In the genomic region with DNA sequence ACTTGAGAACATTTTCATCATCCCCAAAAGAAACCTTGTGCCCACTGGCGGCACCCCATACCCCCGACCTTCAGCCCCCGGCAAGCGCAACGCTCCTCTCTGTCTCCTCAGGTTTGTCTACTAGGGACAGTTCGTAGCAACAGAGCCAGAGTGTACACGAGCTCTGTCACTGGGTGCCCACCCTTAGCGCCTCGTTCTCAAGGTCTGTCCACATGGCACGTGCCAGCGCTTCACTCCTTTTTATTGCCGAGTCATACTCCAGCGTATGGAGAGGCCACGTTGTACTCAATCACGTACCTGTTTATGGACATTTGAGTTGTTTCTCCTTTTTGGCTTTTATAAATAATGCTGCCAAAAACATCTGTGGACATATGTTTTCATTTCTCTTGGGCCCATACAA, we compare ENCODE assay signal across 16 cellular contexts.
"Had no signal": no experiment of that assay in that cellular context is flagged by ENCODE, and none has a peak within 500 bp of the region (broad histone marks: within the 10 kb centered on the region; RNA-seq: fewer than 3 reads in every experiment).

No MANE protein-coding gene starts in this region.

- H3K9me3 ChIP-seq: esophagus muscularis mucosa, SJSA1, suprapubic skin, upper lobe of left lung had no signal

- ATAC-seq: activated CD8-positive, alpha-beta memory T cell treated with anti-CD3 and anti-CD28 coated beads, Interleukin-2, amount 10 ng/mL, durations not matched to agents 7 days and 5 days; activated T-cell treated with anti-CD3 and anti-CD28 coated beads, Interleukin-2, amount 50 U/mL, for 4 hours; stimulated activated memory B cell treated with anti-CD40 and anti-IgM and Interleukin-4, amounts not matched to agents 10 μg/mL and 1 μg/mL and 100 μg/mL, for 72 hours had no signal

- H3K4me1 Mint-ChIP-seq: stimulated activated memory B cell treated with anti-CD40 and anti-IgM and Interleukin-4, amounts not matched to agents 10 μg/mL and 1 μg/mL and 100 μg/mL, for 72 hours had no signal

- H3K27me3 ChIP-seq: cardiac muscle cell, SJSA1, upper lobe of left lung had no signal

- H3K4me3 Mint-ChIP-seq: activated CD8-positive, alpha-beta memory T cell treated with anti-CD3 and anti-CD28 coated beads, Interleukin-2, amount 10 ng/mL, durations not matched to agents 7 days and 5 days; activated T-cell treated with anti-CD3 and anti-CD28 coated beads, Interleukin-2, amount 50 U/mL, for 4 hours; mesothelial cell of epicardium; stimulated activated memory B cell treated with anti-CD40 and anti-IgM and Interleukin-4, amounts not matched to agents 10 μg/mL and 1 μg/mL and 100 μg/mL, for 72 hours; T-helper 2 cell treated with Interferon-gamma antibody and Interleukin-4, amounts not matched to agents 5 μg/mL and 100 μg/mL, for 36 hours had no signal

- H3K4me3 ChIP-seq: cardiac muscle cell, esophagus muscularis mucosa, SJSA1, suprapubic skin, upper lobe of left lung had no signal

- H3K36me3 ChIP-seq: cardiac muscle cell, esophagus muscularis mucosa, SJSA1, suprapubic skin, upper lobe of left lung had no signal

- DNase-seq: activated CD4-positive, alpha-beta T cell treated with anti-CD3 and anti-CD28 coated beads, Interleukin-2, amount 50 U/mL, for 4 hours; activated CD8-positive, alpha-beta memory T cell treated with anti-CD3 and anti-CD28 coated beads, Interleukin-2, amount 10 ng/mL, durations not matched to agents 7 days and 5 days; activated effector memory CD4-positive, alpha-beta T cell treated with Interleukin-2 at 50 U/mL for 16 hours; activated naive CD4-positive, alpha-beta T cell treated with anti-CD3 and anti-CD28 coated beads, Interleukin-2, amount 50 U/mL, for 16 hours; activated T-cell treated with anti-CD3 and anti-CD28 coated beads, Interleukin-2, amount 50 U/mL, for 4 hours; hippocampal formation; stimulated activated CD4-positive, alpha-beta T cell treated with anti-CD3 and anti-CD28 coated beads, Interleukin-2, amount 100 ng/mL, for 48 hours; SW 1271 had no signal

- H3K27ac Mint-ChIP-seq: activated CD8-positive, alpha-beta memory T cell treated with anti-CD3 and anti-CD28 coated beads, Interleukin-2, amount 10 ng/mL, durations not matched to agents 7 days and 5 days; mesothelial cell of epicardium; stimulated activated memory B cell treated with anti-CD40 and anti-IgM and Interleukin-4, amounts not matched to agents 10 μg/mL and 1 μg/mL and 100 μg/mL, for 72 hours; T-helper 2 cell treated with Interferon-gamma antibody and Interleukin-4, amounts not matched to agents 5 μg/mL and 100 μg/mL, for 36 hours had no signal

- H3K27ac ChIP-seq: cardiac muscle cell, esophagus muscularis mucosa, SJSA1, suprapubic skin, upper lobe of left lung had no signal

- H3K4me1 ChIP-seq: esophagus muscularis mucosa, SJSA1, upper lobe of left lung had no signal

- H3K9me3 Mint-ChIP-seq: activated T-cell treated with anti-CD3 and anti-CD28 coated beads, Interleukin-2, amount 50 U/mL, for 4 hours; mesothelial cell of epicardium; stimulated activated memory B cell treated with anti-CD40 and anti-IgM and Interleukin-4, amounts not matched to agents 10 μg/mL and 1 μg/mL and 100 μg/mL, for 72 hours; T-helper 2 cell treated with Interferon-gamma antibody and Interleukin-4, amounts not matched to agents 5 μg/mL and 100 μg/mL, for 36 hours had no signal

- H3K36me3 Mint-ChIP-seq: activated CD8-positive, alpha-beta memory T cell treated with anti-CD3 and anti-CD28 coated beads, Interleukin-2, amount 10 ng/mL, durations not matched to agents 7 days and 5 days; mesothelial cell of epicardium; stimulated activated memory B cell treated with anti-CD40 and anti-IgM and Interleukin-4, amounts not matched to agents 10 μg/mL and 1 μg/mL and 100 μg/mL, for 72 hours had no signal
